Comparison of ENCODE assay signal across 8 cellular contexts in genomic region chr22:29394931-29395581, GRCh38. TPM values are rescaled to one million over a fixed set of nuclear protein-coding genes. Genes with fewer than 3 reads are reported as not detected.
A peak's percentile ranks its signal among the peaks of the same experiment; 100 is the strongest.
DNase-seq lines count a peak whose midpoint lies in the region; ATAC-seq, FAIRE-seq and TF ChIP-seq lines count a peak whose summit lies in the region.

No MANE protein-coding gene starts in this region.

- no peaks in the 10 kb centered on the region for H3K27me3 ChIP-seq in fibroblast of lung (ENCODE audit: control insufficient read depth, insufficient read depth, low read length)

- H3K79me2 ChIP-seq in fibroblast of lung (ENCODE audit: control insufficient read depth, insufficient read depth, low read length): no peaks in the 10 kb centered on the region

- peaks cover 6% of the 10 kb centered on the region for H3K4me1 Mint-ChIP-seq in activated T-cell treated with anti-CD3 and anti-CD28 coated beads, Interleukin-2, amount 50 U/mL, for 24 hours (ENCODE audit: low read depth)
- H3K4me1 Mint-ChIP-seq in nephron: peaks cover 5% of the 10 kb centered on the region
- peaks cover 10% of the 10 kb centered on the region for H3K4me1 Mint-ChIP-seq in stimulated activated naive CD8-positive, alpha-beta T cell treated with anti-CD3 and anti-CD28 coated beads, Interleukin-15, amount 100 ng/mL, for 72 hours

- no peaks in the 10 kb centered on the region for H4K20me1 ChIP-seq in fibroblast of lung (ENCODE audit: control insufficient read depth, extremely low read depth, insufficient read depth, low read length)

- H3K27me3 Mint-ChIP-seq in activated T-cell treated with anti-CD3 and anti-CD28 coated beads, Interleukin-2, amount 50 U/mL, for 24 hours: no peaks in the 10 kb centered on the region
- H3K27me3 Mint-ChIP-seq in nephron (ENCODE audit: low read depth): no peaks in the 10 kb centered on the region
- no peaks in the 10 kb centered on the region for H3K27me3 Mint-ChIP-seq in stimulated activated naive CD8-positive, alpha-beta T cell treated with anti-CD3 and anti-CD28 coated beads, Interleukin-15, amount 100 ng/mL, for 72 hours

- ATAC-seq in stimulated activated naive CD8-positive, alpha-beta T cell treated with anti-CD3 and anti-CD28 coated beads, Interleukin-15, amount 100 ng/mL, for 72 hours: peak; percentile 92

- H3K36me3 ChIP-seq in fibroblast of lung (ENCODE audit: control insufficient read depth, insufficient read depth, low read length): no peaks in the 10 kb centered on the region

- H3K36me3 Mint-ChIP-seq in activated T-cell treated with anti-CD3 and anti-CD28 coated beads, Interleukin-2, amount 50 U/mL, for 24 hours (ENCODE audit: low read depth): no peaks in the 10 kb centered on the region
- H3K36me3 Mint-ChIP-seq in nephron (ENCODE audit: low read depth): no peaks in the 10 kb centered on the region

- peak; percentile 73 for DNase-seq in Jurkat, Clone E6-1 (ENCODE audit: low read depth, low spot score)
- peak; percentile 89 for DNase-seq in OCI-M1 (lab: John Stamatoyannopoulos, UW)
- DNase-seq in activated T-cell treated with anti-CD3 and anti-CD28 coated beads, Interleukin-2, amount 50 U/mL, for 24 hours: peak; percentile 73
- DNase-seq in fibroblast of lung (ENCODE audit: low read depth in 2 of 2): peak; percentile 59 to 75
- peak; percentile 49 to 56 for DNase-seq in stimulated activated naive CD8-positive, alpha-beta T cell treated with anti-CD3 and anti-CD28 coated beads, Interleukin-15, amount 100 ng/mL, for 72 hours
- no peak for DNase-seq in cortex of kidney (lab: John Stamatoyannopoulos, UW)

- no peaks in the 10 kb centered on the region for H3K9me3 Mint-ChIP-seq in activated T-cell treated with anti-CD3 and anti-CD28 coated beads, Interleukin-2, amount 50 U/mL, for 24 hours
- H3K9me3 Mint-ChIP-seq in nephron: no peaks in the 10 kb centered on the region
- H3K9me3 Mint-ChIP-seq in stimulated activated naive CD8-positive, alpha-beta T cell treated with anti-CD3 and anti-CD28 coated beads, Interleukin-15, amount 100 ng/mL, for 72 hours: no peaks in the 10 kb centered on the region

- no peak overlapping the region for H3K27ac ChIP-seq in fibroblast of lung (ENCODE audit: insufficient read depth, low read length)

- H3K9me3 ChIP-seq in fibroblast of lung (ENCODE audit: control insufficient read depth, insufficient read depth, low read depth, low read length): no peaks in the 10 kb centered on the region

- H3K9ac ChIP-seq in fibroblast of lung (ENCODE audit: insufficient read depth, low read length): no peak overlapping the region

- no peak overlapping the region for H3K27ac Mint-ChIP-seq in activated T-cell treated with anti-CD3 and anti-CD28 coated beads, Interleukin-2, amount 50 U/mL, for 24 hours
- H3K27ac Mint-ChIP-seq in nephron: peak overlapping the region in 1 of 3 experiments; percentile 4
- no peak overlapping the region for H3K27ac Mint-ChIP-seq in stimulated activated naive CD8-positive, alpha-beta T cell treated with anti-CD3 and anti-CD28 coated beads, Interleukin-15, amount 100 ng/mL, for 72 hours

- no peak overlapping the region for H3K4me3 Mint-ChIP-seq in activated T-cell treated with anti-CD3 and anti-CD28 coated beads, Interleukin-2, amount 50 U/mL, for 24 hours
- peak overlapping the region in 2 of 3 experiments; percentile 4 to 37 for H3K4me3 Mint-ChIP-seq in nephron
- no peak overlapping the region for H3K4me3 Mint-ChIP-seq in stimulated activated naive CD8-positive, alpha-beta T cell treated with anti-CD3 and anti-CD28 coated beads, Interleukin-15, amount 100 ng/mL, for 72 hours

- H3K4me3 ChIP-seq in Jurkat, Clone E6-1 (ENCODE audit: low read length): no peak overlapping the region
- no peak overlapping the region for H3K4me3 ChIP-seq in fibroblast of lung (replicated peaks in 1 of 4; ENCODE audit: control extremely low read depth in 1 of 4, insufficient read depth in 1 of 4, low read depth in 3 of 4, low read length in 4 of 4)

- H3K4me1 ChIP-seq in fibroblast of lung (ENCODE audit: control insufficient read depth, extremely low read depth, insufficient read depth, low read length): no peaks in the 10 kb centered on the region

- no peak overlapping the region for H3K4me2 ChIP-seq in fibroblast of lung (ENCODE audit: extremely low read depth, insufficient read depth, low read length)

- FAIRE-seq in G401.6 (lab: Jason Lieb, UNC): peak; percentile 89

- TF ChIP-seq CTCF in fibroblast of lung (conservative IDR thresholded peaks at IDR 0.05 in 1 of 2, IDR thresholded peaks at IDR 0.05 in 1 of 2; ENCODE audit: low read depth in 1 of 2, low read length in 2 of 2): peak; percentile 81 to 83
- peak; percentile 85 to 88 (median 87) for TF ChIP-seq CTCF in nephron (IDR thresholded peaks at IDR 0.05; ENCODE audit: unreplicated experiment in 3 of 3)

- no peak overlapping the region for H2AFZ ChIP-seq in fibroblast of lung (ENCODE audit: low read length)

RNA-seq across cellular contexts. Expression of gene AP1B1, which starts 6.7 kb away (rescaled TPM):
- polyA plus RNA-seq in Jurkat, Clone E6-1 (2012; ENCODE audit: insufficient read depth, insufficient read length): 42.2 TPM
- 26.2 and 44.1 TPM in 2 replicates for total RNA-seq in fibroblast of lung
- 45.6 and 76.0 TPM in 2 replicates for polyA plus RNA-seq in fibroblast of lung
- 48.5 and 68.2 TPM in 2 replicates for polyA plus RNA-seq in fibroblast of lung (2012)
- polyA minus RNA-seq in fibroblast of lung (ENCODE audit: low replicate concordance): 277 and 307 TPM in 2 replicates

RNA-seq across cellular contexts. Expression of gene RFPL1, which starts 43.3 kb away (rescaled TPM):
- polyA plus RNA-seq in Jurkat, Clone E6-1 (2012; ENCODE audit: insufficient read depth, insufficient read length): not detected
- total RNA-seq in fibroblast of lung: not detected in 2 replicates
- not detected in 2 replicates for polyA plus RNA-seq in fibroblast of lung
- polyA plus RNA-seq in fibroblast of lung (2012): not detected in 2 replicates
- polyA minus RNA-seq in fibroblast of lung (ENCODE audit: low replicate concordance): not detected in 2 replicates

Comparison
In these comparisons a context has a peak if more than half of its experiments do, and no peak if none do; other contexts are left out.
1. H3K4me3 Mint-ChIP-seq: peak in nephron (2 of 3); none in activated T-cell treated with anti-CD3 and anti-CD28 coated beads, Interleukin-2, amount 50 U/mL, for 24 hours (single experiment) and stimulated activated naive CD8-positive, alpha-beta T cell treated with anti-CD3 and anti-CD28 coated beads, Interleukin-15, amount 100 ng/mL, for 72 hours (0 of 2).